ENCODE assay signal across 20 cellular contexts in genomic region chr12:133226690-133227089, GRCh38. TPM values are rescaled to one million over a fixed set of nuclear protein-coding genes. Genes with fewer than 3 reads are reported as not detected.
"Had no signal": no experiment of that assay in that cellular context is flagged by ENCODE, and none has a peak within 500 bp of the region (broad histone marks: within the 10 kb centered on the region; RNA-seq: fewer than 3 reads in every experiment).

No MANE protein-coding gene starts in this region.

- H3K4me3 ChIP-seq: MG63 had no signal

- H3K27ac ChIP-seq: RWPE1 had no signal

- H3K36me3 ChIP-seq: MG63 had no signal

- DNase-seq: KBM-7, MG63, NCI-H1092 treated with DMSO at 0.1 percent for 48 hours, NCI-H1436, NCI-H187, NCI-H2029, NCI-H2081 treated with DMSO at 0.1 percent for 48 hours, NCI-H2171, NCI-H226, NCI-H446, NCI-H510A, NCI-H524 treated with DMSO at 0.1 percent for 48 hours, NCI-H69, NCI-H774, SHP77, SK-N-SH had no signal

- H3K27me3 ChIP-seq: MG63 had no signal

- ATAC-seq: Panc1 had no signal

RNA-seq across cellular contexts. Expression of gene ANHX, which starts 9.0 kb away (rescaled TPM):
- total RNA-seq: HT-29, SK-MEL-5 had no signal
